In genomic region chr7:73830872-73831655, GRCh38 we compare ENCODE assay signal across 10 cellular contexts. TPM values are rescaled to one million over a fixed set of nuclear protein-coding genes. Genes with fewer than 3 reads are reported as not detected.
A peak's percentile ranks its signal among the peaks of the same experiment; 100 is the strongest.
DNase-seq lines count a peak whose midpoint lies in the region; ATAC-seq lines count a peak whose summit lies in the region.
"Had no signal": no experiment of that assay in that cellular context is flagged by ENCODE, and none has a peak within 500 bp of the region (broad histone marks: within the 10 kb centered on the region; RNA-seq: fewer than 3 reads in every experiment).

TSS of gene CLDN4 (plus strand) at chr7:73830996. CDS start at chr7:73831202, 206 bp downstream.

- peak within 1 kb of the TSS; percentile 97 for H3K18ac ChIP-seq in neuronal stem cell (ENCODE audit: low read length)

- peak within 1 kb of the TSS; percentile 94 for H3K14ac ChIP-seq in neuronal stem cell (ENCODE audit: low read length)

- H3K36me3 ChIP-seq in neuronal stem cell (replicated peaks in 1 of 2; ENCODE audit: control insufficient read depth in 2 of 2, insufficient read depth in 2 of 2, low read length in 2 of 2) = no peaks in the 10 kb centered on the region

- H3K27ac ChIP-seq in epithelial cell of prostate (peak within 1 kb of the TSS; percentile 91), neuronal stem cell (replicated peaks; ENCODE audit: low read length) (no peak within 1 kb of the TSS)

- H2AFZ ChIP-seq in neuronal stem cell (ENCODE audit: low read length) = peak within 1 kb of the TSS; percentile 60

- H3K4ac ChIP-seq in neuronal stem cell (ENCODE audit: low read length) = no peak within 1 kb of the TSS

- H3K4me2 ChIP-seq in neuronal stem cell (ENCODE audit: insufficient read depth, low read length, poor library complexity, severe bottlenecking) = peak within 1 kb of the TSS; percentile 77

- in situ Hi-C loops in ACHN (cut with HindIII; ENCODE audit: low pct_ligation_motif_present, low pct_unique_long_range_greater_than_20kb, low sequenced_read_pairs) = no loop called here

- peak within 1 kb of the TSS; percentile 94 for H4K91ac ChIP-seq in neuronal stem cell (ENCODE audit: low read depth, low read length, poor library complexity)

- H2BK5ac ChIP-seq in neuronal stem cell (ENCODE audit: low read length) = no peak within 1 kb of the TSS

- WGBS in neuronal stem cell (ENCODE audit: extremely low coverage in 2 of 2, insufficient read length in 2 of 2, insufficient replicate concordance in 1 of 2), 2 donors = no CpG with 5 or more reads among the region's 44 CpGs

- H3K23ac ChIP-seq in neuronal stem cell (ENCODE audit: low read depth, low read length, poor library complexity) = peak within 1 kb of the TSS; percentile 32

- peak within 1 kb of the TSS; percentile 3 for H2BK12ac ChIP-seq in neuronal stem cell (ENCODE audit: low read length)

- intact Hi-C loops in sciatic nerve (cut with DNase I) = no loop called here

- no peak for ATAC-seq in sciatic nerve

- no peaks in the 10 kb centered on the region for H3K79me1 ChIP-seq in neuronal stem cell (ENCODE audit: low read depth, low read length)

- H2BK120ac ChIP-seq in neuronal stem cell (ENCODE audit: low read depth, low read length) = peak within 1 kb of the TSS; percentile 44

- H3K9me3 ChIP-seq in neuronal stem cell (replicated peaks in 1 of 2; ENCODE audit: control insufficient read depth in 2 of 2, insufficient read depth in 1 of 2, low read depth in 1 of 2, low read length in 2 of 2) = peaks cover 0 to 5% of the 10 kb centered on the region in 2 donors

- peak within 1 kb of the TSS; percentile 100 for H2AK5ac ChIP-seq in neuronal stem cell (ENCODE audit: low read depth, low read length)

- H2BK15ac ChIP-seq in neuronal stem cell (ENCODE audit: low read length) = peak within 1 kb of the TSS; percentile 99

- peaks cover 2 to 35% of the 10 kb centered on the region in 2 donors for H3K4me1 ChIP-seq in neuronal stem cell (ENCODE audit: control insufficient read depth in 2 of 2, insufficient read depth in 1 of 2, low read depth in 1 of 2, low read length in 2 of 2)

- H3K4me3 ChIP-seq in neuronal stem cell (ENCODE audit: low read length in 2 of 2) = peak within 1 kb of the TSS in 1 of 2 donors; percentile 41

- H4K8ac ChIP-seq in neuronal stem cell (ENCODE audit: low read depth, low read length) = peak within 1 kb of the TSS; percentile 70

- H3K9ac ChIP-seq in neuronal stem cell (ENCODE audit: low read depth, low read length, poor library complexity) = peak within 1 kb of the TSS; percentile 87

- peak; percentile 23 for DNase-seq in EH (ENCODE audit: low read depth)
- peak; percentile 86 for DNase-seq in NCI-H510A (lab: John Stamatoyannopoulos, UW)
- DNase-seq in epithelial cell of prostate (ENCODE audit: low read depth, low spot score) = peak; percentile 83
- DNase-seq in neuronal stem cell (ENCODE audit: low spot score) = peak; percentile 49
- no peak for DNase-seq in NK-92 treated with Interleukin-12 subunit alpha and Interleukin-12 subunit beta, amount 100 ng/mL, for 24 hours (lab: John Stamatoyannopoulos, UW)
- no peak for DNase-seq in stimulated activated CD4-positive, alpha-beta T cell treated with anti-CD3 and anti-CD28 coated beads, Interleukin-4, amount 100 ng/mL, for 4 hours
- no peak for DNase-seq in sciatic nerve (ENCODE audit: low spot score)
- DNase-seq in ACHN = no peak
- DNase-seq: activated CD8-positive, alpha-beta memory T cell treated with anti-CD3 and anti-CD28 coated beads for 24 hours; stimulated activated naive CD4-positive, alpha-beta T cell treated with Interleukin-2 at 50 U/mL for 16 hours had no signal

- H3K27me3 ChIP-seq in neuronal stem cell (ENCODE audit: control insufficient read depth in 3 of 3, insufficient read depth in 3 of 3, low read depth in 1 of 3, low read length in 3 of 3) = peaks cover 0 to 10% (median 5%) of the 10 kb centered on the region in 3 experiments

RNA-seq across cellular contexts. Expression of gene CLDN4, which starts in this region (rescaled TPM):
- polyA plus RNA-seq in neuronal stem cell (2013, experiment 1 of 2) = 4.1 TPM
- 4.0 TPM for polyA plus RNA-seq in neuronal stem cell (2013, experiment 2 of 2)
- total RNA-seq in sciatic nerve = 0.85 TPM

Comparison
In these comparisons a context has a peak if more than half of its experiments do, and no peak if none do; other contexts are left out.
1. DNase-seq: peak in EH (single experiment), NCI-H510A (single experiment), epithelial cell of prostate (single experiment) and neuronal stem cell (single experiment); none in NK-92 treated with Interleukin-12 subunit alpha and Interleukin-12 subunit beta, amount 100 ng/mL, for 24 hours (single experiment), stimulated activated CD4-positive, alpha-beta T cell treated with anti-CD3 and anti-CD28 coated beads, Interleukin-4, amount 100 ng/mL, for 4 hours (0 of 2), sciatic nerve (single experiment) and ACHN (single experiment).